Comparison of ENCODE assay signal across 20 cellular contexts in genomic region chr2:187855689-187856088, GRCh38.
A peak's percentile ranks its signal among the peaks of the same experiment; 100 is the strongest.
DNase-seq lines count a peak whose midpoint lies in the region; ATAC-seq, FAIRE-seq and TF ChIP-seq lines count a peak whose summit lies in the region.
"Had no signal": no experiment of that assay in that cellular context is flagged by ENCODE, and none has a peak within 500 bp of the region (broad histone marks: within the 10 kb centered on the region; RNA-seq: fewer than 3 reads in every experiment).

No MANE protein-coding gene starts in this region.

- DNase-seq in NCI-H1105 treated with DMSO at 0.1 percent for 48 hours (lab: John Stamatoyannopoulos, UW) (peak; percentile 24), NCI-H1105 (lab: John Stamatoyannopoulos, UW) (no peak), GM23338 (ENCODE audit: low spot score) (no peak), bronchial epithelial cell (ENCODE audit: low read depth) (peak; percentile 19), upper lobe of right lung (peak; percentile 64)
- DNase-seq in effector memory CD4-positive, alpha-beta T cell = no peak
- DNase-seq: Caco-2; CD4-positive, CD25-positive, alpha-beta regulatory T cell; CD8-positive, alpha-beta T cell; DMS153; DND-41; H7; HCEC 1CT had no signal

- no peak overlapping the region for H3K27ac ChIP-seq in GM23338 (ENCODE audit: low read depth)
- no peak overlapping the region for H3K27ac ChIP-seq in upper lobe of right lung
- no peak overlapping the region for H3K27ac ChIP-seq in effector memory CD4-positive, alpha-beta T cell (ENCODE audit: insufficient read depth, low read length, poor library complexity, severe bottlenecking)
- H3K27ac ChIP-seq: 22Rv1, BLaER1, C4-2B had no signal

- intact Hi-C loops in upper lobe of right lung (cut with DNase I) = no loop called here

- H3K36me3 ChIP-seq in GM23338 (ENCODE audit: insufficient read depth) (no peaks in the 10 kb centered on the region), bronchial epithelial cell (ENCODE audit: control insufficient read depth, insufficient read depth, low read length) (no peaks in the 10 kb centered on the region), upper lobe of right lung (no peaks in the 10 kb centered on the region)
- H3K36me3 ChIP-seq in effector memory CD4-positive, alpha-beta T cell (ENCODE audit: control insufficient read depth, insufficient read depth, low read length) = no peaks in the 10 kb centered on the region
- H3K36me3 ChIP-seq: BLaER1 had no signal

- H3K79me2 ChIP-seq in GM23338 (replicated peaks; ENCODE audit: insufficient read depth) = no peaks in the 10 kb centered on the region

- no peaks in the 10 kb centered on the region for H3K4me1 ChIP-seq in GM23338 (ENCODE audit: insufficient read depth)
- no peaks in the 10 kb centered on the region for H3K4me1 ChIP-seq in upper lobe of right lung
- no peaks in the 10 kb centered on the region for H3K4me1 ChIP-seq in effector memory CD4-positive, alpha-beta T cell (ENCODE audit: control insufficient read depth, insufficient read depth, low read length, poor library complexity, severe bottlenecking)
- H3K4me1 ChIP-seq: BLaER1 had no signal

- H3K9me3 ChIP-seq in upper lobe of right lung = no peaks in the 10 kb centered on the region
- no peaks in the 10 kb centered on the region for H3K9me3 ChIP-seq in effector memory CD4-positive, alpha-beta T cell (ENCODE audit: control insufficient read depth, low read length)
- H3K9me3 ChIP-seq: BLaER1, Caco-2 had no signal

- no peaks in the 10 kb centered on the region for H3K27me3 Mint-ChIP-seq in GM23338 (ENCODE audit: insufficient read depth, low read depth, poor library complexity)
- H3K27me3 Mint-ChIP-seq: B cell; CD4-positive, CD25-positive, alpha-beta regulatory T cell had no signal

- H4K20me1 ChIP-seq in GM23338 (replicated peaks; ENCODE audit: insufficient read depth) = no peaks in the 10 kb centered on the region
- H4K20me1 ChIP-seq: BLaER1 had no signal

- no peak overlapping the region for H3K4me3 Mint-ChIP-seq in GM23338
- H3K4me3 Mint-ChIP-seq: B cell; CD4-positive, CD25-positive, alpha-beta regulatory T cell; CD8-positive, alpha-beta T cell had no signal

- H3K27ac Mint-ChIP-seq in GM23338 = 0 out of 2 replicates have a peak overlapping the region, but pooled peaks have one; percentile 20
- H3K27ac Mint-ChIP-seq: B cell; CD4-positive, CD25-positive, alpha-beta regulatory T cell; CD8-positive, alpha-beta T cell had no signal

- ATAC-seq in GM23338 (no peak), upper lobe of right lung (no peak), HG02938 (IDR thresholded peaks at IDR 0.05; ENCODE audit: unreplicated experiment) (no peak)
- ATAC-seq: CD8-positive, alpha-beta T cell had no signal

- H3K9me3 Mint-ChIP-seq in GM23338 = no peaks in the 10 kb centered on the region
- H3K9me3 Mint-ChIP-seq: CD8-positive, alpha-beta T cell had no signal

- H3K36me3 Mint-ChIP-seq in GM23338 (ENCODE audit: low read depth) = no peaks in the 10 kb centered on the region
- H3K36me3 Mint-ChIP-seq: CD4-positive, CD25-positive, alpha-beta regulatory T cell; CD8-positive, alpha-beta T cell had no signal

- no peak overlapping the region for H3K4me2 ChIP-seq in GM23338
- H3K4me2 ChIP-seq: BLaER1 had no signal

- TF ChIP-seq CTCF in GM23338 (conservative IDR thresholded peaks at IDR 0.05; ENCODE audit: low read depth in 2 of 2) = no peak
- no peak for TF ChIP-seq CTCF in bronchial epithelial cell (IDR thresholded peaks at IDR 0.05; ENCODE audit: insufficient read depth, low read length, severe bottlenecking)
- TF ChIP-seq CTCF in upper lobe of right lung (IDR thresholded peaks at IDR 0.05) = no peak

- H3K4me1 Mint-ChIP-seq in GM23338 = no peaks in the 10 kb centered on the region; the same call in 2 of the 3 replicates
- H3K4me1 Mint-ChIP-seq: B cell; CD4-positive, CD25-positive, alpha-beta regulatory T cell had no signal

- H3F3A ChIP-seq in GM23338 (replicated peaks; ENCODE audit: low read depth) = no peaks in the 10 kb centered on the region

- no peak for FAIRE-seq in bronchial epithelial cell (lab: Jason Lieb, UNC)
- FAIRE-seq: GM12892, H1 had no signal

- H2AFZ ChIP-seq in GM23338 = no peak overlapping the region

- H3K9me2 ChIP-seq in GM23338 (ENCODE audit: insufficient read depth) = no peaks in the 10 kb centered on the region

- H3K4me3 ChIP-seq in GM23338 = no peak overlapping the region
- no peak overlapping the region for H3K4me3 ChIP-seq in bronchial epithelial cell (ENCODE audit: low read depth, low read length)
- H3K4me3 ChIP-seq in upper lobe of right lung = no peak overlapping the region
- H3K4me3 ChIP-seq in effector memory CD4-positive, alpha-beta T cell (ENCODE audit: insufficient read depth, low read depth, low read length, poor library complexity, severe bottlenecking) = no peak overlapping the region
- H3K4me3 ChIP-seq: BLaER1 had no signal

- H3K27me3 ChIP-seq in GM23338 (ENCODE audit: insufficient read depth) (no peaks in the 10 kb centered on the region), bronchial epithelial cell (ENCODE audit: control insufficient read depth, insufficient read depth, low read length) (no peaks in the 10 kb centered on the region), upper lobe of right lung (no peaks in the 10 kb centered on the region)
- H3K27me3 ChIP-seq in effector memory CD4-positive, alpha-beta T cell (replicated peaks; ENCODE audit: control insufficient read depth, insufficient read depth, low read length, poor library complexity, severe bottlenecking) = no peaks in the 10 kb centered on the region
- H3K27me3 ChIP-seq: BLaER1 had no signal

TF ChIP-seq in GM23338, 12 proteins besides CTCF, POLR2A, EP300 and RAD21 (continues in another document):
- TF ChIP-seq CREB1 (CRISPR knock-in tag; IDR thresholded peaks at IDR 0.05; ENCODE audit: low read depth) = no peak
- no peak for TF ChIP-seq ZNF462 (CRISPR knock-in tag; IDR thresholded peaks at IDR 0.05)
- TF ChIP-seq ZNF331 (CRISPR knock-in tag; IDR thresholded peaks at IDR 0.05; ENCODE audit: low read depth) = no peak
- TF ChIP-seq EZH2phosphoT487 (IDR thresholded peaks at IDR 0.05; ENCODE audit: unreplicated experiment) = no peak
- TF ChIP-seq POLR2AphosphoS5 (IDR thresholded peaks at IDR 0.05; ENCODE audit: low read depth) = no peak
- no peak for TF ChIP-seq STAT1 (IDR thresholded peaks at IDR 0.05; ENCODE audit: unreplicated experiment)
- TF ChIP-seq EZH2 (IDR thresholded peaks at IDR 0.05; ENCODE audit: low read depth, unreplicated experiment) = no peak

Comparison
In these comparisons a context has a peak if more than half of its experiments do, and no peak if none do; other contexts are left out.
1. DNase-seq: peak in NCI-H1105 treated with DMSO at 0.1 percent for 48 hours (single experiment), bronchial epithelial cell (single experiment) and upper lobe of right lung (single experiment); none in NCI-H1105 (single experiment), GM23338 (single experiment) and effector memory CD4-positive, alpha-beta T cell (0 of 3).